8 cellular contexts compared by ENCODE assay signal in genomic region chr22:50243704-50244419, GRCh38. TPM values are rescaled to one million over a fixed set of nuclear protein-coding genes. Genes with fewer than 3 reads are reported as not detected.
DNase-seq lines count a peak whose midpoint lies in the region; ATAC-seq and TF ChIP-seq lines count a peak whose summit lies in the region.

No MANE protein-coding gene starts in this region.

- H3K27ac ChIP-seq in cardiac muscle cell (peak overlapping the region; percentile 88), stomach smooth muscle (ENCODE audit: low read length) (peak overlapping the region; percentile 90)

- no peaks in the 10 kb centered on the region for H3K9me3 ChIP-seq in cardiac muscle cell (ENCODE audit: low read depth)
- no peaks in the 10 kb centered on the region for H3K9me3 ChIP-seq in iPS-18c (ENCODE audit: control insufficient read depth, insufficient read depth, low read length)
- no peaks in the 10 kb centered on the region for H3K9me3 ChIP-seq in stomach smooth muscle (ENCODE audit: control insufficient read depth in 2 of 2, low read length in 2 of 2)

- peak overlapping the region; percentile 92 to 96 for H3K9ac ChIP-seq in stomach smooth muscle (ENCODE audit: low read length in 2 of 2)

- peaks cover 41% of the 10 kb centered on the region for H3K4me1 Mint-ChIP-seq in activated CD4-positive, alpha-beta memory T cell treated with anti-CD3 and anti-CD28 coated beads for 36 hours (ENCODE audit: low read depth)

- H3K27me3 ChIP-seq in cardiac muscle cell (no peaks in the 10 kb centered on the region), stomach smooth muscle (ENCODE audit: control insufficient read depth in 1 of 2, insufficient read depth in 2 of 2, low read length in 2 of 2) (no peaks in the 10 kb centered on the region)

- peak overlapping the region; percentile 81 for H3K4me3 ChIP-seq in cardiac muscle cell
- H3K4me3 ChIP-seq in iPS-18c (ENCODE audit: insufficient read depth, low read depth, low read length) = peak overlapping the region; percentile 98
- peak overlapping the region; percentile 87 to 97 for H3K4me3 ChIP-seq in stomach smooth muscle (ENCODE audit: low read length in 2 of 2)

- H3K36me3 Mint-ChIP-seq in activated CD4-positive, alpha-beta memory T cell treated with anti-CD3 and anti-CD28 coated beads for 36 hours = peaks cover 13% of the 10 kb centered on the region

- no peaks in the 10 kb centered on the region for H3K9me3 Mint-ChIP-seq in activated CD4-positive, alpha-beta memory T cell treated with anti-CD3 and anti-CD28 coated beads for 36 hours

- no peak for DNase-seq in cardiac muscle cell (ENCODE audit: low read depth in 1 of 2, low spot score in 1 of 2)
- DNase-seq in left ventricle myocardium superior = no peak
- no peak for DNase-seq in activated CD4-positive, alpha-beta memory T cell treated with anti-CD3 and anti-CD28 coated beads for 36 hours
- DNase-seq in HT-29 (ENCODE audit: low spot score) = no peak

- CTCF ChIA-PET in activated CD4-positive, alpha-beta memory T cell treated with anti-CD3 and anti-CD28 coated beads for 36 hours (lab: Charles Lee) = interaction anchor here (0.6 to 7.0 kb wide), 17 partner anchors 8 to 377 kb away, joined by 3 to 34 read pairs (median 4); partner anchors contain the start of genes HDAC10, LMF2, MAPK12 and NCAPH2

- intact Hi-C loops in left ventricle myocardium superior (cut with micrococcal nuclease) = loop anchor here (10.0 kb wide), 1 partner anchor 101 kb away; the partner anchor contains the start of gene PPP6R2
- intact Hi-C loops in activated CD4-positive, alpha-beta memory T cell treated with anti-CD3 and anti-CD28 coated beads for 36 hours (cut with micrococcal nuclease) = loop anchor here (2.0 to 5.0 kb wide), 4 partner anchors 52 to 377 kb away; partner anchors contain the start of genes NCAPH2 and PPP6R2

- peak overlapping the region; percentile 91 for H3K4me3 Mint-ChIP-seq in activated CD4-positive, alpha-beta memory T cell treated with anti-CD3 and anti-CD28 coated beads for 36 hours

- H3K36me3 ChIP-seq in cardiac muscle cell (peaks cover 6% of the 10 kb centered on the region), stomach smooth muscle (ENCODE audit: control insufficient read depth in 2 of 2, insufficient read depth in 2 of 2, low read length in 2 of 2) (peaks cover 13 to 23% of the 10 kb centered on the region in 2 donors)

- no peak for TF ChIP-seq CTCF in cardiac muscle cell (IDR thresholded peaks at IDR 0.05; ENCODE audit: low read depth, low read length)

- ATAC-seq in left ventricle myocardium superior (no peak), HG03521 (IDR thresholded peaks at IDR 0.05; ENCODE audit: unreplicated experiment) (no peak), GM21515 (IDR thresholded peaks at IDR 0.05; ENCODE audit: unreplicated experiment) (no peak)

- POLR2A ChIA-PET in activated CD4-positive, alpha-beta memory T cell treated with anti-CD3 and anti-CD28 coated beads for 36 hours (lab: Charles Lee) = interaction anchor here (0.6 to 1.3 kb wide), 8 partner anchors 19 to 377 kb away, joined by 3 to 5 read pairs (median 4); partner anchors contain the start of genes LMF2, NCAPH2 and SCO2

- H3K27me3 Mint-ChIP-seq in activated CD4-positive, alpha-beta memory T cell treated with anti-CD3 and anti-CD28 coated beads for 36 hours = no peaks in the 10 kb centered on the region

- H3K27ac Mint-ChIP-seq in activated CD4-positive, alpha-beta memory T cell treated with anti-CD3 and anti-CD28 coated beads for 36 hours = peak overlapping the region; percentile 90

- H3K4me1 ChIP-seq in cardiac muscle cell (ENCODE audit: low read depth) (peaks cover 22% of the 10 kb centered on the region), stomach smooth muscle (ENCODE audit: control insufficient read depth, insufficient read depth, low read length) (peaks cover 40% of the 10 kb centered on the region)

RNA-seq across cellular contexts. Expression of gene TUBGCP6, which starts 1.0 kb away (rescaled TPM):
- total RNA-seq in cardiac muscle cell = 32.9 and 46.1 TPM in 2 replicates
- polyA plus RNA-seq in cardiac muscle cell = 32.6 and 48.3 TPM in 2 replicates
- total RNA-seq in left ventricle myocardium superior = 18.4 TPM
- total RNA-seq in activated CD4-positive, alpha-beta memory T cell treated with anti-CD3 and anti-CD28 coated beads for 36 hours = 10 to 100 TPM; 41.4 to 43.8 TPM
- 30.8 and 32.2 TPM in 2 replicates for total RNA-seq in HT-29 (2014; rRNA removed; shearing (Covaris generic))

RNA-seq across cellular contexts. Expression of gene HDAC10, which starts 7.2 kb away (rescaled TPM):
- total RNA-seq in cardiac muscle cell (28.4 and 57.3 TPM in 2 replicates), left ventricle myocardium superior (12.7 TPM)
- 19.8 and 20.8 TPM in 2 replicates for polyA plus RNA-seq in cardiac muscle cell
- total RNA-seq in activated CD4-positive, alpha-beta memory T cell treated with anti-CD3 and anti-CD28 coated beads for 36 hours = 10 to 100 TPM; 46.1 to 47.6 TPM
- 62.6 and 63.3 TPM in 2 replicates for total RNA-seq in HT-29 (2014; rRNA removed; shearing (Covaris generic))

RNA-seq across cellular contexts. Expression of gene MAPK12, which starts 17.6 kb away (rescaled TPM):
- total RNA-seq in cardiac muscle cell = 45.5 and 52.1 TPM in 2 replicates
- polyA plus RNA-seq in cardiac muscle cell = 61.5 and 67.1 TPM in 2 replicates
- 15.8 TPM for total RNA-seq in left ventricle myocardium superior
- 1 to 10 TPM; 9.1 to 9.7 TPM for total RNA-seq in activated CD4-positive, alpha-beta memory T cell treated with anti-CD3 and anti-CD28 coated beads for 36 hours
- 6.6 and 6.7 TPM in 2 replicates for total RNA-seq in HT-29 (2014; rRNA removed; shearing (Covaris generic))

RNA-seq across cellular contexts. Expression of gene MAPK11, which starts 26.3 kb away (rescaled TPM):
- 0.49 and 0.63 TPM in 2 replicates for total RNA-seq in cardiac muscle cell
- 0.12 TPM in 1 of 2 replicates, not detected in the other for polyA plus RNA-seq in cardiac muscle cell
- 9.1 TPM for total RNA-seq in left ventricle myocardium superior
- 10 to 100 TPM; 23.1 to 24.6 TPM for total RNA-seq in activated CD4-positive, alpha-beta memory T cell treated with anti-CD3 and anti-CD28 coated beads for 36 hours
- total RNA-seq in HT-29 (2014; rRNA removed; shearing (Covaris generic)) = 1.6 and 2.2 TPM in 2 replicates

RNA-seq across cellular contexts. Expression of gene SELENOO, which starts 43.1 kb away (rescaled TPM):
- total RNA-seq in cardiac muscle cell = 39.4 and 54.5 TPM in 2 replicates
- 29.8 and 30.2 TPM in 2 replicates for polyA plus RNA-seq in cardiac muscle cell
- total RNA-seq in left ventricle myocardium superior = 14.5 TPM
- 10 to 100 TPM; 18.8 to 19.7 TPM for total RNA-seq in activated CD4-positive, alpha-beta memory T cell treated with anti-CD3 and anti-CD28 coated beads for 36 hours
- 65.3 and 79.4 TPM in 2 replicates for total RNA-seq in HT-29 (2014; rRNA removed; shearing (Covaris generic))
